Comparison of ENCODE assay signal across 9 cellular contexts in genomic region chr12:125149160-125150108, GRCh38. TPM values are rescaled to one million over a fixed set of nuclear protein-coding genes. Genes with fewer than 3 reads are reported as not detected.
DNase-seq lines count a peak whose midpoint lies in the region; ATAC-seq and TF ChIP-seq lines count a peak whose summit lies in the region.
"Had no signal": no experiment of that assay in that cellular context is flagged by ENCODE, and none has a peak within 500 bp of the region (broad histone marks: within the 10 kb centered on the region; RNA-seq: fewer than 3 reads in every experiment).

No MANE protein-coding gene starts in this region.

- intact Hi-C loops in body of pancreas (cut with DNase I) = no loop called here

- TF ChIP-seq POLR2A in GM18505 (IDR thresholded peaks at IDR 0.05; ENCODE audit: borderline replicate concordance, extremely low read depth, insufficient read depth, insufficient read length) = peak; percentile 47
- no peak for TF ChIP-seq POLR2A in body of pancreas (IDR thresholded peaks at IDR 0.05)
- TF ChIP-seq POLR2A in suprapubic skin (IDR thresholded peaks at IDR 0.05) = no peak

- H3K4me3 ChIP-seq in body of pancreas (no peak overlapping the region), suprapubic skin (no peak overlapping the region), coronary artery (no peak overlapping the region)

- TF ChIP-seq EP300 in suprapubic skin (IDR thresholded peaks at IDR 0.05) = no peak

- H3K36me3 ChIP-seq in body of pancreas (replicated peaks in 1 of 2; ENCODE audit: insufficient read depth in 1 of 2, low read depth in 2 of 2) (no peaks in the 10 kb centered on the region), suprapubic skin (no peaks in the 10 kb centered on the region)

- DNase-seq in body of pancreas (peak in 3 of 4 donors; percentile 29 to 64 (median 61)), suprapubic skin (ENCODE audit: low spot score in 2 of 2) (no peak), superior temporal gyrus (ENCODE audit: extremely low spot score) (no peak), nucleus accumbens (lab: John Stamatoyannopoulos, UW) (no peak), coronary artery (ENCODE audit: low spot score) (no peak)
- DNase-seq: NCI-H1105 had no signal

- no peaks in the 10 kb centered on the region for H3K4me1 ChIP-seq in body of pancreas
- H3K4me1 ChIP-seq in suprapubic skin = peaks cover 4% of the 10 kb centered on the region

- H3K27ac ChIP-seq in body of pancreas (no peak overlapping the region), suprapubic skin (no peak overlapping the region), coronary artery (no peak overlapping the region)

- WGBS in body of pancreas, 2 donors = 61% methylated on average over 11 of the region's 11 CpGs
- WGBS in suprapubic skin = 70% methylated on average over 11 of the region's 11 CpGs

- H3K9me3 ChIP-seq in body of pancreas = no peaks in the 10 kb centered on the region
- H3K9me3 ChIP-seq in suprapubic skin = no peaks in the 10 kb centered on the region

- TF ChIP-seq CTCF in body of pancreas (IDR thresholded peaks at IDR 0.05) (no peak), suprapubic skin (IDR thresholded peaks at IDR 0.05) (no peak), coronary artery (IDR thresholded peaks at IDR 0.05) (no peak)

- ATAC-seq in GM18505 (IDR thresholded peaks at IDR 0.05; ENCODE audit: unreplicated experiment) = peak; percentile 96
- peak; percentile 91 for ATAC-seq in GM21381 (IDR thresholded peaks at IDR 0.05; ENCODE audit: unreplicated experiment)
- ATAC-seq in HG03175 (IDR thresholded peaks at IDR 0.05; ENCODE audit: unreplicated experiment) = peak; percentile 95
- peak; percentile 38 for ATAC-seq in body of pancreas

- H3K27me3 ChIP-seq in body of pancreas (no peaks in the 10 kb centered on the region), suprapubic skin (no peaks in the 10 kb centered on the region)

RNA-seq across cellular contexts. Expression of gene TMEM132B, which starts 36.8 kb away (rescaled TPM):
- under 1 TPM; 0.26 to 0.33 TPM for total RNA-seq in body of pancreas
- total RNA-seq in suprapubic skin = 1 to 10 TPM; 1.7 to 5.7 (median 3.6) TPM

Comparison
In these comparisons a context has a peak if more than half of its experiments do, and no peak if none do; other contexts are left out.
1. ATAC-seq: peak in every context shown above with its lines; median percentile 96 in GM18505; 95 in HG03175; 91 in GM21381; 38 in body of pancreas.
2. DNase-seq: peak in body of pancreas (3 of 4); none in suprapubic skin (0 of 2), superior temporal gyrus (single experiment), nucleus accumbens (0 of 56) and coronary artery (single experiment).